24 cellular contexts compared by ENCODE assay signal in genomic region chr22:45280583-45280972, GRCh38. TPM values are rescaled to one million over a fixed set of nuclear protein-coding genes. Genes with fewer than 3 reads are reported as not detected.
DNase-seq lines count a peak whose midpoint lies in the region; ATAC-seq, FAIRE-seq and TF ChIP-seq lines count a peak whose summit lies in the region.
"Had no signal": no experiment of that assay in that cellular context is flagged by ENCODE, and none has a peak within 500 bp of the region (broad histone marks: within the 10 kb centered on the region; RNA-seq: fewer than 3 reads in every experiment).

No MANE protein-coding gene starts in this region.

- H3K4me1 ChIP-seq in breast epithelium (no peaks in the 10 kb centered on the region), mammary epithelial cell (ENCODE audit: insufficient read depth, low read length) (peaks cover 4% of the 10 kb centered on the region), colonic mucosa (peaks cover 5% of the 10 kb centered on the region), rectal smooth muscle tissue (ENCODE audit: control insufficient read depth, insufficient read depth, low read length) (no peaks in the 10 kb centered on the region), urinary bladder (ENCODE audit: insufficient read depth) (no peaks in the 10 kb centered on the region)

- BruUV-seq in mammary epithelial cell (replicated peaks; lab: Mats Ljungman, UMichigan): no TSS peak

- H3K9me3 ChIP-seq in breast epithelium: no peaks in the 10 kb centered on the region
- H3K9me3 ChIP-seq in mammary epithelial cell (replicated peaks; ENCODE audit: insufficient read depth, low read length): no peaks in the 10 kb centered on the region
- no peaks in the 10 kb centered on the region for H3K9me3 ChIP-seq in colonic mucosa

- ATAC-seq in GM19328 (IDR thresholded peaks at IDR 0.05; ENCODE audit: unreplicated experiment): no peak
- no peak for ATAC-seq in HG03097 (IDR thresholded peaks at IDR 0.05; ENCODE audit: low FRiP score, unreplicated experiment)
- ATAC-seq: naive thymus-derived CD8-positive, alpha-beta T cell had no signal

- no peaks in the 10 kb centered on the region for H3K36me3 ChIP-seq in breast epithelium
- no peaks in the 10 kb centered on the region for H3K36me3 ChIP-seq in mammary epithelial cell (ENCODE audit: insufficient read depth, low read length)
- no peaks in the 10 kb centered on the region for H3K36me3 ChIP-seq in colonic mucosa
- H3K36me3 ChIP-seq in rectal smooth muscle tissue (ENCODE audit: control insufficient read depth, insufficient read depth, low read length): no peaks in the 10 kb centered on the region
- H3K36me3 ChIP-seq in urinary bladder (ENCODE audit: insufficient read depth): no peaks in the 10 kb centered on the region

- peak in 1 of 3 donors; percentile 24 for TF ChIP-seq CTCF in breast epithelium (IDR thresholded peaks at IDR 0.05)
- TF ChIP-seq CTCF in mammary epithelial cell (conservative IDR thresholded peaks at IDR 0.05 in 1 of 2, IDR thresholded peaks at IDR 0.05 in 1 of 2; ENCODE audit: extremely low read depth in 1 of 2, insufficient read depth in 1 of 2, low read depth in 1 of 2, low read length in 2 of 2): no peak
- TF ChIP-seq CTCF in colonic mucosa (IDR thresholded peaks at IDR 0.05): no peak

- H3K4me2 ChIP-seq in mammary epithelial cell (ENCODE audit: insufficient read depth, low read depth, low read length): no peak overlapping the region

- WGBS in mammary epithelial cell (ENCODE audit: low coverage, missing lambda C conversion rate): 92% methylated on average over 3 of the region's 3 CpGs
- 88% methylated on average over 3 of the region's 3 CpGs for WGBS in urinary bladder

- no peak overlapping the region for H2AFZ ChIP-seq in mammary epithelial cell (ENCODE audit: low read depth, low read length)

- H3K79me2 ChIP-seq in mammary epithelial cell (ENCODE audit: insufficient read depth, low read length): no peaks in the 10 kb centered on the region

- peak overlapping the region; percentile 52 to 80 for H3K27ac ChIP-seq in breast epithelium
- H3K27ac ChIP-seq in mammary epithelial cell (ENCODE audit: insufficient read depth, low read depth, low read length): no peak overlapping the region
- H3K27ac ChIP-seq in colonic mucosa: peak overlapping the region; percentile 39
- H3K27ac ChIP-seq in rectal smooth muscle tissue (ENCODE audit: low read depth, low read length): peak overlapping the region; percentile 32
- H3K27ac ChIP-seq in urinary bladder (ENCODE audit: low read depth): peak overlapping the region; percentile 48

- in situ Hi-C loops in mammary epithelial cell (cut with MboI; ENCODE audit: low sequenced_read_pairs in 2 of 2): no loop called here

- intact Hi-C loops in breast epithelium (cut with DNase I; ENCODE audit: low total_unique reads) (no loop called here), mammary epithelial cell (cut with micrococcal nuclease) (no loop called here), colonic mucosa (cut with DNase I) (no loop called here)

- dilution Hi-C loops in mammary epithelial cell (cut with HindIII; ENCODE audit: low sequenced_read_pairs): no loop called here

- no peaks in the 10 kb centered on the region for H4K20me1 ChIP-seq in mammary epithelial cell (ENCODE audit: insufficient read depth, low read length)

- CTCF ChIA-PET in mammary epithelial cell (lab: Charles Lee; ENCODE audit: low non-redundant PET): no interaction called here

- no peak overlapping the region for H3K4me3 ChIP-seq in breast epithelium
- no peak overlapping the region for H3K4me3 ChIP-seq in mammary epithelial cell (replicated peaks in 1 of 3; ENCODE audit: insufficient read depth in 1 of 3, low read depth in 2 of 3, low read length in 3 of 3)
- no peak overlapping the region for H3K4me3 ChIP-seq in colonic mucosa
- H3K4me3 ChIP-seq in rectal smooth muscle tissue (ENCODE audit: low read length): no peak overlapping the region
- H3K4me3 ChIP-seq in urinary bladder (ENCODE audit: low read depth, low read length): no peak overlapping the region
- H3K4me3 ChIP-seq: lung had no signal

- DNase-seq in breast epithelium (ENCODE audit: low spot score in 2 of 2) (no peak), mammary epithelial cell (no peak), colonic mucosa (no peak), H54 (ENCODE audit: insufficient read length, low spot score) (no peak)
- DNase-seq: 8988T; activated CD4-positive, alpha-beta T cell treated with anti-CD3 and anti-CD28 coated beads for 36 hours; activated effector memory CD4-positive, alpha-beta T cell treated with anti-CD3 and anti-CD28 coated beads, Interleukin-2, amount 50 U/mL, for 16 hours; C1 segment of cervical spinal cord; DMS153; effector memory CD4-positive, alpha-beta T cell; GF-D8; glutamatergic neuron; naive thymus-derived CD8-positive, alpha-beta T cell; NCI-H69; stimulated activated CD4-positive, alpha-beta T cell treated with anti-CD3 and anti-CD28 coated beads, Interleukin-15, amount 100 ng/mL, for 24 hours; stimulated activated naive CD4-positive, alpha-beta T cell had no signal

- H3K27me3 ChIP-seq in breast epithelium (no peaks in the 10 kb centered on the region), mammary epithelial cell (ENCODE audit: insufficient read depth, low read length) (peaks cover 8% of the 10 kb centered on the region), colonic mucosa (no peaks in the 10 kb centered on the region), rectal smooth muscle tissue (ENCODE audit: control insufficient read depth, insufficient read depth, low read length) (no peaks in the 10 kb centered on the region)

- H3K9ac ChIP-seq in mammary epithelial cell (ENCODE audit: insufficient read depth, low read length) (no peak overlapping the region), colonic mucosa (ENCODE audit: low read depth in 2 of 2, low read length in 2 of 2) (no peak overlapping the region), rectal smooth muscle tissue (ENCODE audit: low read length) (no peak overlapping the region)

- no peak for FAIRE-seq in H54 (lab: Jason Lieb, UNC)
- FAIRE-seq: GM12892 had no signal

- TF ChIP-seq POLR2A in breast epithelium (IDR thresholded peaks at IDR 0.05): no peak
- TF ChIP-seq POLR2A in H54 (IDR thresholded peaks at IDR 0.05; ENCODE audit: low read depth, low read length): no peak

RNA-seq across cellular contexts. Expression of gene UPK3A, which starts 4.2 kb away (rescaled TPM):
- total RNA-seq in breast epithelium (not detected), mammary epithelial cell (not detected), colonic mucosa (1 to 10 TPM in 1 of 2 donors, under 1 TPM in 1; 0.32 to 3.6 TPM), urinary bladder (88.9 TPM)
- polyA plus RNA-seq in mammary epithelial cell (not detected), urinary bladder (15.4 TPM)
- not detected for polyA minus RNA-seq in mammary epithelial cell
- total RNA-seq: activated CD4-positive, alpha-beta T cell treated with anti-CD3 and anti-CD28 coated beads for 36 hours; lung; naive thymus-derived CD8-positive, alpha-beta T cell; posterior vena cava had no signal
- polyA plus RNA-seq: adipose tissue; naive thymus-derived CD8-positive, alpha-beta T cell had no signal

RNA-seq across cellular contexts. Expression of gene FAM118A, which starts 29.2 kb away (rescaled TPM):
- total RNA-seq in breast epithelium: 100 to 1,000 TPM in 1 of 3 donors, 10 to 100 TPM in 2; 33.8 to 104 (median 55.4) TPM
- 10 to 100 TPM; 17.2 to 22.2 TPM for total RNA-seq in mammary epithelial cell
- 14.5 TPM for polyA plus RNA-seq in mammary epithelial cell
- 7.3 TPM for polyA minus RNA-seq in mammary epithelial cell
- total RNA-seq in colonic mucosa: 10 to 100 TPM; 36.1 to 75.3 TPM
- total RNA-seq in urinary bladder: 14.9 TPM
- 20.1 TPM for polyA plus RNA-seq in urinary bladder

RNA-seq across cellular contexts. Expression of gene KIAA0930, which starts 39.9 kb away (rescaled TPM):
- total RNA-seq in breast epithelium (10 to 100 TPM; 29.4 to 45.3 (median 35.1) TPM), mammary epithelial cell (100 to 1,000 TPM; 164 to 199 TPM), colonic mucosa (10 to 100 TPM; 38.5 to 44.8 TPM), urinary bladder (22.9 TPM)
- polyA plus RNA-seq in mammary epithelial cell (175 TPM), urinary bladder (58.7 TPM)
- polyA minus RNA-seq in mammary epithelial cell: 219 TPM

Comparison
In these comparisons a context has a peak if more than half of its experiments do, and no peak if none do; other contexts are left out.
1. RNA of gene UPK3A, which starts 4.2 kb away (total RNA-seq): 88.9 TPM in urinary bladder (single experiment); 0.32 to 3.6 TPM in colonic mucosa, not detected in breast epithelium and not detected in mammary epithelial cell; every median in the first group is over 10 times any median in the second.